In the genomic region with DNA sequence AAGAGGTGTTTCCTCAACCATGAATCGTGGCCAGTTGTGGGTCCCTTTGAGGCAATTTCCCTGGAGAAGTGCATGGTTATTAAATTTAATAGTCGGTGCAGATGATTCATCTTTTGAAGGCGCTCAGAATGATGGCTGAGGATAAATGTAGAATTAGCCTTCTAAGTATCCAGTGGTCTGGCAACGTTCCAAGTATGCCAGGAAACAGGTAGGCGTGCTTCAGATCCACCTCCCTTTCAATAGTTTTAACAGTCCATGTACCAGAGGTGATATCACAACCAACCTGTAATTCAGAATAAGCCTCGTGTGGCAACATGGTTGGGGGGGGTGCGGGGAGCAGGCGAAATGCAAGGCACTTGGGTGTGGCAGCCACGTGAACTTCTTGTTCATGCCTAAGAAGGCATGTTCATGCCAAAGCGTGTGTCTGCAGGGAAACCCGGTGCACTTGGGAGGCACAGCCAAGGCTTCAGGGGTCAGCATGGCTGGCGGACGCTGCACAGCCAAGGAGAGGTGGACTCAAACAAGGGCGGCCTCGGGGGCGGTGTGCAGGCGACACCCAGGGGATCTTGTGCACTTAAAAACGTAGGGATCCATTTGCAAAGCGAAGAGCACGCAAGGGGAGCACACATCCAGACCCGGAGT, we compare ENCODE assay signal across 8 cellular contexts. TPM values are rescaled to one million over a fixed set of nuclear protein-coding genes. Genes with fewer than 3 reads are reported as not detected.
DNase-seq lines count a peak whose midpoint lies in the region; ATAC-seq and TF ChIP-seq lines count a peak whose summit lies in the region.

No MANE protein-coding gene starts in this region.

- no peaks in the 10 kb centered on the region for H3K36me3 Mint-ChIP-seq in CD8-positive, alpha-beta memory T cell
- no peaks in the 10 kb centered on the region for H3K36me3 Mint-ChIP-seq in activated CD4-positive, alpha-beta memory T cell treated with anti-CD3 and anti-CD28 coated beads, Interleukin-2, amount 10 ng/mL, durations not matched to agents 7 days and 5 days (ENCODE audit: low read depth)

- H3K27ac ChIP-seq in CD8-positive, alpha-beta memory T cell (ENCODE audit: low read depth, low read length): no peak overlapping the region
- H3K27ac ChIP-seq in lower lobe of right lung: peak overlapping the region; percentile 24

- POLR2A ChIA-PET in CD8-positive, alpha-beta memory T cell (lab: Charles Lee): no interaction called here
- POLR2A ChIA-PET in activated CD4-positive, alpha-beta memory T cell treated with anti-CD3 and anti-CD28 coated beads, Interleukin-2, amount 10 ng/mL, durations not matched to agents 7 days and 5 days (lab: Charles Lee): no interaction called here

- H3K4me3 Mint-ChIP-seq in CD8-positive, alpha-beta memory T cell: peak overlapping the region; percentile 37 to 78 (median 54)
- peak overlapping the region; percentile 24 for H3K4me3 Mint-ChIP-seq in activated CD4-positive, alpha-beta memory T cell treated with anti-CD3 and anti-CD28 coated beads, Interleukin-2, amount 10 ng/mL, durations not matched to agents 7 days and 5 days

- H3K27me3 Mint-ChIP-seq in CD8-positive, alpha-beta memory T cell: peaks cover 22 to 43% of the 10 kb centered on the region in 2 donors
- peaks cover 44% of the 10 kb centered on the region for H3K27me3 Mint-ChIP-seq in activated CD4-positive, alpha-beta memory T cell treated with anti-CD3 and anti-CD28 coated beads, Interleukin-2, amount 10 ng/mL, durations not matched to agents 7 days and 5 days

- H3K27me3 ChIP-seq in CD8-positive, alpha-beta memory T cell (ENCODE audit: insufficient read depth, low read length, poor library complexity, severe bottlenecking): peaks cover 21% of the 10 kb centered on the region
- peaks cover 25% of the 10 kb centered on the region for H3K27me3 ChIP-seq in lower lobe of right lung (ENCODE audit: low read depth)

- peaks cover 15 to 26% (median 17%) of the 10 kb centered on the region in 3 donors for H3K4me1 Mint-ChIP-seq in CD8-positive, alpha-beta memory T cell
- H3K4me1 Mint-ChIP-seq in activated CD4-positive, alpha-beta memory T cell treated with anti-CD3 and anti-CD28 coated beads, Interleukin-2, amount 10 ng/mL, durations not matched to agents 7 days and 5 days: peaks cover 33% of the 10 kb centered on the region

- no peaks in the 10 kb centered on the region for H3K9me3 Mint-ChIP-seq in CD8-positive, alpha-beta memory T cell
- H3K9me3 Mint-ChIP-seq in activated CD4-positive, alpha-beta memory T cell treated with anti-CD3 and anti-CD28 coated beads, Interleukin-2, amount 10 ng/mL, durations not matched to agents 7 days and 5 days: no peaks in the 10 kb centered on the region

- intact Hi-C loops in lower lobe of right lung (cut with DNase I): no loop called here

- CTCF ChIA-PET in CD8-positive, alpha-beta memory T cell (lab: Charles Lee): no interaction called here
- CTCF ChIA-PET in activated CD4-positive, alpha-beta memory T cell treated with anti-CD3 and anti-CD28 coated beads, Interleukin-2, amount 10 ng/mL, durations not matched to agents 7 days and 5 days (lab: Charles Lee): no interaction called here

- H3K9me3 ChIP-seq in CD8-positive, alpha-beta memory T cell (ENCODE audit: low read length): no peaks in the 10 kb centered on the region
- H3K9me3 ChIP-seq in lower lobe of right lung: no peaks in the 10 kb centered on the region

- no peak overlapping the region for H3K27ac Mint-ChIP-seq in CD8-positive, alpha-beta memory T cell
- H3K27ac Mint-ChIP-seq in activated CD4-positive, alpha-beta memory T cell treated with anti-CD3 and anti-CD28 coated beads, Interleukin-2, amount 10 ng/mL, durations not matched to agents 7 days and 5 days: no peak overlapping the region

- peaks cover 17% of the 10 kb centered on the region for H3K4me1 ChIP-seq in CD8-positive, alpha-beta memory T cell (ENCODE audit: insufficient read depth, low read length)
- peaks cover 26% of the 10 kb centered on the region for H3K4me1 ChIP-seq in lower lobe of right lung

- TF ChIP-seq CTCF in lower lobe of right lung (IDR thresholded peaks at IDR 0.05): no peak

- H3K36me3 ChIP-seq in CD8-positive, alpha-beta memory T cell (ENCODE audit: insufficient read depth, low read length): no peaks in the 10 kb centered on the region
- no peaks in the 10 kb centered on the region for H3K36me3 ChIP-seq in lower lobe of right lung

- ATAC-seq in lower lobe of right lung (peak; percentile 2 to 3), HG02970 (IDR thresholded peaks at IDR 0.05; ENCODE audit: low FRiP score, unreplicated experiment) (no peak), GM21529 (IDR thresholded peaks at IDR 0.05; ENCODE audit: unreplicated experiment) (no peak), GM19397 (IDR thresholded peaks at IDR 0.05; ENCODE audit: unreplicated experiment) (no peak)

- peak in 2 of 5 donors; percentile 27 to 36 for DNase-seq in CD8-positive, alpha-beta memory T cell
- DNase-seq in NCI-H1417 (lab: John Stamatoyannopoulos, UW) (peak; percentile 87 to 98 (median 93)), lower lobe of right lung (peak; percentile 68), foreskin melanocyte (no peak)
- no peak for DNase-seq in activated CD4-positive, alpha-beta memory T cell treated with anti-CD3 and anti-CD28 coated beads, Interleukin-2, amount 10 ng/mL, durations not matched to agents 7 days and 5 days

- no peak overlapping the region for H3K4me3 ChIP-seq in CD8-positive, alpha-beta memory T cell (ENCODE audit: low read length)
- H3K4me3 ChIP-seq in lower lobe of right lung: no peak overlapping the region

RNA-seq across cellular contexts. Expression of a gene that starts 5.2 kb away (rescaled TPM):
- total RNA-seq in CD8-positive, alpha-beta memory T cell: under 1 TPM; 0.20 to 0.48 TPM
- polyA plus RNA-seq in CD8-positive, alpha-beta memory T cell: not detected
- total RNA-seq in activated CD4-positive, alpha-beta memory T cell treated with anti-CD3 and anti-CD28 coated beads, Interleukin-2, amount 10 ng/mL, durations not matched to agents 7 days and 5 days: 1 to 10 TPM; 3.6 to 3.7 TPM
- total RNA-seq in lower lobe of right lung: 24.1 TPM

Comparison
In these comparisons a context has a peak if more than half of its experiments do, and no peak if none do; other contexts are left out.
1. DNase-seq: peak in NCI-H1417 (3 of 3) and lower lobe of right lung (single experiment); none in activated CD4-positive, alpha-beta memory T cell treated with anti-CD3 and anti-CD28 coated beads, Interleukin-2, amount 10 ng/mL, durations not matched to agents 7 days and 5 days (single experiment) and foreskin melanocyte (single experiment).
2. ATAC-seq: peak in lower lobe of right lung (2 of 2); none in HG02970 (single experiment), GM21529 (single experiment) and GM19397 (single experiment).